In the genomic region with DNA sequence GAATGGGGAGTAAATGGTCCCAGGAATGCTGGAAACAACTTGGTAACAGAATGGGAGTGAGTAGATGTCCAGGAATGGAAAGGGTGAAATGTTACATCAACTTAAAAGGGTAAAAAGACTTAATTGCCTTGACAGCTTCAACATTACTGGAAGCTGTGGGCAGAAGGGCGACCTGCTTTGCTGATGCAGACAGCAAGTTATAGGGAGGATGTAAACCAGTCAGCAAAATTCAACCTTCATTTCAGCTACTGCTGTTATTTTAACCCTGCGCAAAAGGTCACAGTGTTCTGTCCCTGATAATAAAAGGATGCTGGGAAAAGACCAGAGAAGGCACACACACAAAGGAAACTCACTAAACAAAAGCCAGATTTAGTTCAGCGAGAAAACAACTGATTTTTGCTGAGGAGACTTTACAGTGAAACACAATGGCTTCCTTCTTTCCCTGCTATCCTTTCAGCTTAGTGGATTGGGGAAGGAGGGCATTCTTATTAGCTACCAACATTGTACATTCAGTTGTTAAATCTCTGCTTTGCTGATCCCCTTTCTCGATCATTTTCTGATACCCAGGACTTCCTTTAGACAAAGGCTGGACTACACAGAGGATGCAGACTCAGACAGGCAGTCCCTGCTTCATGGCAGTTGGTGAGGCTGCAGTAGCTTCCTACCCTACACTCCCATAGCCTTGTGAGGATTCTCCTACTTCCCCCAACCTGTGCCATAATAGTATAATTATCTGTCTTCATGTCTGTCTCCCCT, we compare ENCODE assay signal across 12 cellular contexts.
DNase-seq lines count a peak whose midpoint lies in the region; ATAC-seq and TF ChIP-seq lines count a peak whose summit lies in the region.
"Had no signal": no experiment of that assay in that cellular context is flagged by ENCODE, and none has a peak within 500 bp of the region (broad histone marks: within the 10 kb centered on the region; RNA-seq: fewer than 3 reads in every experiment).

No MANE protein-coding gene starts in this region.

- no peaks in the 10 kb centered on the region for H3K9me3 Mint-ChIP-seq in stimulated activated memory B cell treated with anti-CD40 and anti-IgM and Interleukin-4, amounts not matched to agents 10 μg/mL and 1 μg/mL and 100 μg/mL, for 72 hours

- H3K4me2 ChIP-seq in IMR-90 (ENCODE audit: low read depth, low read length) (peak overlapping the region; percentile 42), OCI-LY7 (ENCODE audit: low read length) (no peak overlapping the region)

- peak overlapping the region; percentile 76 for H3K4ac ChIP-seq in IMR-90 (ENCODE audit: low read depth, low read length)

- peak overlapping the region in 1 of 2 experiments; percentile 63; a peak in 2 of 4 replicates for H4K8ac ChIP-seq in IMR-90 (ENCODE audit: low read depth in 2 of 2, low read length in 2 of 2)

- H3K18ac ChIP-seq in IMR-90 (ENCODE audit: low read depth, low read length), result peak overlapping the region; percentile 85

- H3K9me2 ChIP-seq in OCI-LY7 (ENCODE audit: insufficient read depth, low read length), result no peaks in the 10 kb centered on the region

- no peak overlapping the region for H3K27ac Mint-ChIP-seq in stimulated activated memory B cell treated with anti-CD40 and anti-IgM and Interleukin-4, amounts not matched to agents 10 μg/mL and 1 μg/mL and 100 μg/mL, for 72 hours

- H2BK120ac ChIP-seq in IMR-90 (ENCODE audit: low read depth, low read length), result peak overlapping the region; percentile 56

- H3K14ac ChIP-seq in IMR-90 (replicated peaks; ENCODE audit: low read depth, low read length), result peak overlapping the region; percentile 62

- no peak overlapping the region for H3K4me3 Mint-ChIP-seq in stimulated activated memory B cell treated with anti-CD40 and anti-IgM and Interleukin-4, amounts not matched to agents 10 μg/mL and 1 μg/mL and 100 μg/mL, for 72 hours

- WGBS in IMR-90 (ENCODE audit: extremely low coverage in 2 of 2, insufficient read length in 1 of 2), 2 experiments, result no CpG with 5 or more reads among the region's 4 CpGs

- peaks cover 15% of the 10 kb centered on the region for H3K9me1 ChIP-seq in IMR-90 (ENCODE audit: insufficient read depth, low read length)

- DNase-seq in IMR-90 (peak; percentile 49), medulla oblongata (ENCODE audit: extremely low spot score) (peak; percentile 77), OCI-LY7 (ENCODE audit: low spot score) (no peak)
- DNase-seq in effector CD8-positive, alpha-beta T cell (lab: John Stamatoyannopoulos, UW), result no peak
- DNase-seq: mucosa of descending colon; NCI-H146; stimulated activated naive CD4-positive, alpha-beta T cell treated with Interleukin-2 at 50 U/mL for 16 hours; T-helper 9 cell had no signal

- in situ Hi-C loops in IMR-90 (cut with MboI; ENCODE audit: low sequenced_read_pairs), result no loop called here

- H4K91ac ChIP-seq in IMR-90 (ENCODE audit: insufficient read depth, low read depth, low read length), result peak overlapping the region; percentile 65

- peak; percentile 43; the same call in 1 of the 2 replicates for ATAC-seq in IMR-90 (ENCODE audit: low read depth)
- peak; percentile 53 for ATAC-seq in stimulated activated memory B cell treated with anti-CD40 and anti-IgM and Interleukin-4, amounts not matched to agents 10 μg/mL and 1 μg/mL and 100 μg/mL, for 72 hours
- ATAC-seq in GM19351 (IDR thresholded peaks at IDR 0.05; ENCODE audit: unreplicated experiment), result no peak
- ATAC-seq in GM21528 (IDR thresholded peaks at IDR 0.05; ENCODE audit: low FRiP score, unreplicated experiment), result no peak
- ATAC-seq: mucosa of descending colon had no signal

- no peak overlapping the region for H3K56ac ChIP-seq in IMR-90 (ENCODE audit: extremely low read depth, insufficient read depth, low read length)

- H4K5ac ChIP-seq in IMR-90 (ENCODE audit: low read depth, low read length), result peak overlapping the region; percentile 49; the same call in 1 of the 2 replicates

- CTCF ChIA-PET in IMR-90 (lab: Yijun Ruan, JAX) (interaction anchor here (0.7 to 1.4 kb wide), 3 partner anchors 15 to 73 kb away, joined by 3 to 5 read pairs (median 3); no protein-coding TSS in a partner anchor), OCI-LY7 (lab: Charles Lee; ENCODE audit: unreplicated experiment) (no interaction called here)

- H3K4me3 ChIP-seq in IMR-90 (ENCODE audit: insufficient read depth, low read depth, low read length) (no peak overlapping the region), OCI-LY7 (ENCODE audit: low read depth, low read length, poor library complexity, severe bottlenecking) (no peak overlapping the region)
- H3K4me3 ChIP-seq: mucosa of descending colon had no signal

- peak overlapping the region; percentile 32 for H2AK5ac ChIP-seq in IMR-90 (ENCODE audit: low read depth, low read length)

- BruUV-seq in IMR-90 (replicated peaks; lab: Mats Ljungman, UMichigan) (no TSS peak), OCI-LY7 (replicated peaks; lab: Mats Ljungman, UMichigan) (no TSS peak)

- TF ChIP-seq POLR2A in IMR-90 (IDR thresholded peaks at IDR 0.05; ENCODE audit: low read depth, low read length), result no peak

- intact Hi-C loops in IMR-90 (cut with micrococcal nuclease), result no loop called here
- intact Hi-C loops in OCI-LY7 (cut with micrococcal nuclease; ENCODE audit: unreplicated experiment), result no loop called here

- TF ChIP-seq CTCF in IMR-90 (conservative IDR thresholded peaks at IDR 0.05; ENCODE audit: low read depth, low read length) (no peak), OCI-LY7 (conservative IDR thresholded peaks at IDR 0.05; ENCODE audit: low read length) (no peak)

- no peak for TF ChIP-seq RAD21 in IMR-90 (IDR thresholded peaks at IDR 0.05; ENCODE audit: low read length)

- H2AFZ ChIP-seq in IMR-90 (replicated peaks; ENCODE audit: low read length, poor library complexity) (no peak overlapping the region), OCI-LY7 (ENCODE audit: low read length) (no peak overlapping the region)

- no peaks in the 10 kb centered on the region for H3K79me2 ChIP-seq in OCI-LY7 (ENCODE audit: insufficient read depth, low read depth, low read length)

- H3K4me1 ChIP-seq in IMR-90 (ENCODE audit: control insufficient read depth, insufficient read depth, low read length) (peaks cover 26% of the 10 kb centered on the region), OCI-LY7 (ENCODE audit: insufficient read depth, low read length, poor library complexity, severe bottlenecking) (no peaks in the 10 kb centered on the region)

- H4K20me1 ChIP-seq in IMR-90 (ENCODE audit: insufficient read depth, low read length) (no peaks in the 10 kb centered on the region), OCI-LY7 (ENCODE audit: insufficient read depth, low read length) (no peaks in the 10 kb centered on the region)

- no peaks in the 10 kb centered on the region for H3K9me3 ChIP-seq in IMR-90 (ENCODE audit: control insufficient read depth, insufficient read depth, low read length)
- H3K9me3 ChIP-seq in OCI-LY7 (ENCODE audit: low read length), result no peaks in the 10 kb centered on the region
- H3K9me3 ChIP-seq: mucosa of descending colon had no signal

- no peak overlapping the region for H2AK9ac ChIP-seq in IMR-90 (replicated peaks; ENCODE audit: low read depth, low read length, poor library complexity)

- H3K4me1 Mint-ChIP-seq in stimulated activated memory B cell treated with anti-CD40 and anti-IgM and Interleukin-4, amounts not matched to agents 10 μg/mL and 1 μg/mL and 100 μg/mL, for 72 hours, result no peaks in the 10 kb centered on the region

- dilution Hi-C loops in IMR-90 (cut with HindIII; ENCODE audit: low sequenced_read_pairs, unreplicated experiment), result no loop called here

- H3K27me3 ChIP-seq in IMR-90 (ENCODE audit: control insufficient read depth, insufficient read depth, low read length), result no peaks in the 10 kb centered on the region

- no peaks in the 10 kb centered on the region for H3K27me3 Mint-ChIP-seq in stimulated activated memory B cell treated with anti-CD40 and anti-IgM and Interleukin-4, amounts not matched to agents 10 μg/mL and 1 μg/mL and 100 μg/mL, for 72 hours

- POLR2A ChIA-PET in IMR-90 (lab: Charles Lee; ENCODE audit: unreplicated experiment), result no interaction called here
- POLR2A ChIA-PET in OCI-LY7 (lab: Charles Lee), result no interaction called here

- H3K36me3 Mint-ChIP-seq in stimulated activated memory B cell treated with anti-CD40 and anti-IgM and Interleukin-4, amounts not matched to agents 10 μg/mL and 1 μg/mL and 100 μg/mL, for 72 hours, result no peaks in the 10 kb centered on the region

- H3K36me3 ChIP-seq in IMR-90 (ENCODE audit: control insufficient read depth, insufficient read depth, low read length), result no peaks in the 10 kb centered on the region
- no peaks in the 10 kb centered on the region for H3K36me3 ChIP-seq in OCI-LY7 (ENCODE audit: insufficient read depth, low read length)

- H3K23ac ChIP-seq in IMR-90 (ENCODE audit: low read depth, low read length), result peak overlapping the region; percentile 31

- peak overlapping the region; percentile 15; the same call in 1 of the 2 replicates for H2BK20ac ChIP-seq in IMR-90 (ENCODE audit: low read depth, low read length)

- peak overlapping the region; percentile 59 for H2BK15ac ChIP-seq in IMR-90 (ENCODE audit: low read depth, low read length)

- H3K27ac ChIP-seq in IMR-90 (ENCODE audit: insufficient read depth, low read length), result peak overlapping the region; percentile 12; the same call in 1 of the 2 replicates
- peak overlapping the region; percentile 15 for H3K27ac ChIP-seq in cingulate gyrus (ENCODE audit: low read depth, low read length)
- H3K27ac ChIP-seq in OCI-LY7 (ENCODE audit: low read depth, low read length, poor library complexity, severe bottlenecking), result no peak overlapping the region

- H3K9ac ChIP-seq in IMR-90 (ENCODE audit: low read depth, low read length), result no peak overlapping the region; the same call in 1 of the 2 replicates

- H3K79me1 ChIP-seq in IMR-90 (ENCODE audit: low read depth in 1 of 2, low read length in 2 of 2), result peaks cover 31 to 77% of the 10 kb centered on the region in 2 experiments

- peak overlapping the region; percentile 52 for H2BK5ac ChIP-seq in IMR-90 (ENCODE audit: low read depth, low read length, poor library complexity, severe bottlenecking)

TF ChIP-seq in IMR-90, 13 proteins besides CTCF, POLR2A, EP300 and RAD21:
- TF ChIP-seq ELK1 (IDR thresholded peaks at IDR 0.05; ENCODE audit: borderline replicate concordance, low read depth, low read length) (no peak), MAFK (IDR thresholded peaks at IDR 0.05; ENCODE audit: low read depth, low read length) (peak; percentile 74)
TF ChIP-seq in IMR-90: peak in this region for 1.

Comparison
In these comparisons a context has a peak if more than half of its experiments do, and no peak if none do; other contexts are left out.
1. ATAC-seq: peak in IMR-90 (single experiment) and stimulated activated memory B cell treated with anti-CD40 and anti-IgM and Interleukin-4, amounts not matched to agents 10 μg/mL and 1 μg/mL and 100 μg/mL, for 72 hours (single experiment); none in GM19351 (single experiment) and GM21528 (single experiment).
2. DNase-seq: peak in IMR-90 (single experiment) and medulla oblongata (single experiment); none in effector CD8-positive, alpha-beta T cell (single experiment) and OCI-LY7 (single experiment).